Comparison of ENCODE assay signal across 1 cellular context in genomic region chr2:101006065-101006715, GRCh38.
TF ChIP-seq lines count a peak whose summit lies in the region.

No MANE protein-coding gene starts in this region.

TF ChIP-seq in K562, 482 proteins besides CTCF, POLR2A, EP300 and RAD21:
- TF ChIP-seq POLR2AphosphoS2 (IDR thresholded peaks at IDR 0.05; ENCODE audit: low read length) (peak; percentile 72; the same call in 1 of the 2 replicates), ZNF277 (CRISPR knock-in tag; IDR thresholded peaks at IDR 0.05; ENCODE audit: borderline replicate concordance) (no peak)
